Comparison of ENCODE assay signal across 15 cellular contexts in genomic region chr13:77306458-77306857, GRCh38. TPM values are rescaled to one million over a fixed set of nuclear protein-coding genes. Genes with fewer than 3 reads are reported as not detected.
DNase-seq lines count a peak whose midpoint lies in the region; ATAC-seq, FAIRE-seq and TF ChIP-seq lines count a peak whose summit lies in the region.
"Had no signal": no experiment of that assay in that cellular context is flagged by ENCODE, and none has a peak within 500 bp of the region (broad histone marks: within the 10 kb centered on the region; RNA-seq: fewer than 3 reads in every experiment).

No MANE protein-coding gene starts in this region.

- H3K27ac ChIP-seq in BLaER1 treated with 17β-estradiol and CSF1 and Interleukin-3, amounts not matched to agents 10 nM and 100 nM = peak overlapping the region in 3 of 11 experiments; percentile 19 to 73 (median 28); a peak in 3 of 22 replicates
- H3K27ac ChIP-seq in HUES48 (ENCODE audit: low read depth, low read length) = peak overlapping the region; percentile 9
- H3K27ac ChIP-seq in GM12878 (ENCODE audit: control insufficient read depth, insufficient read depth) = peak overlapping the region; percentile 2; the same call in 1 of the 2 replicates
- no peak overlapping the region for H3K27ac ChIP-seq in pancreas
- H3K27ac ChIP-seq: neutrophil, SJSA1 had no signal

- peaks cover 0 to 35% (median 6%) of the 10 kb centered on the region in 11 experiments; a peak in 9 of 22 replicates for H3K9me3 ChIP-seq in BLaER1 treated with 17β-estradiol and CSF1 and Interleukin-3, amounts not matched to agents 10 nM and 100 nM (replicated peaks in 1 of 11)
- no peaks in the 10 kb centered on the region for H3K9me3 ChIP-seq in HUES48 (ENCODE audit: control insufficient read depth, insufficient read depth, low read length)
- peaks cover 4% of the 10 kb centered on the region for H3K9me3 ChIP-seq in GM12878 (replicated peaks; ENCODE audit: control insufficient read depth, insufficient read depth, low read length)
- H3K9me3 ChIP-seq in pancreas = no peaks in the 10 kb centered on the region
- H3K9me3 ChIP-seq: esophagus squamous epithelium, neutrophil, SJSA1, tibial nerve had no signal

- peaks cover 0 to 28% (median 18%) of the 10 kb centered on the region in 11 experiments; a peak in 8 of 22 replicates for H3K36me3 ChIP-seq in BLaER1 treated with 17β-estradiol and CSF1 and Interleukin-3, amounts not matched to agents 10 nM and 100 nM
- H3K36me3 ChIP-seq in HUES48 (ENCODE audit: control insufficient read depth, insufficient read depth, low read length) (no peaks in the 10 kb centered on the region), GM12878 (ENCODE audit: control insufficient read depth in 2 of 2, insufficient read depth in 2 of 2, low read length in 1 of 2) (no peaks in the 10 kb centered on the region; a peak in 1 of 4 replicates), pancreas (no peaks in the 10 kb centered on the region)
- H3K36me3 ChIP-seq: esophagus squamous epithelium, neutrophil, SJSA1, tibial nerve had no signal

- no peak for TF ChIP-seq EP300 in GM12878 (IDR thresholded peaks at IDR 0.05; ENCODE audit: borderline replicate concordance in 1 of 2, control insufficient read depth in 1 of 2, low read depth in 2 of 2, low read length in 2 of 2)

- no peak overlapping the region for H3K9ac ChIP-seq in BLaER1 treated with 17β-estradiol and CSF1 and Interleukin-3, amounts not matched to agents 10 nM and 100 nM
- H3K9ac ChIP-seq in HUES48 (ENCODE audit: low read depth, low read length) (no peak overlapping the region), GM12878 (ENCODE audit: control insufficient read depth, insufficient read depth, low read length) (no peak overlapping the region)

- FAIRE-seq in GM12878 (lab: Jason Lieb, UNC) = no peak
- FAIRE-seq in pancreas (lab: Jason Lieb, UNC) = no peak

- H3K79me2 ChIP-seq in GM12878 (ENCODE audit: control insufficient read depth, insufficient read depth, low read length) = peaks cover 100% of the 10 kb centered on the region

- no peaks in the 10 kb centered on the region for H3K27me3 ChIP-seq in BLaER1 treated with 17β-estradiol and CSF1 and Interleukin-3, amounts not matched to agents 10 nM and 100 nM
- H3K27me3 ChIP-seq in HUES48 (ENCODE audit: control insufficient read depth, insufficient read depth, low read length) (no peaks in the 10 kb centered on the region), GM12878 (replicated peaks in 1 of 2; ENCODE audit: control insufficient read depth in 2 of 2, insufficient read depth in 2 of 2, low read length in 1 of 2) (no peaks in the 10 kb centered on the region), pancreas (no peaks in the 10 kb centered on the region)
- H3K27me3 ChIP-seq: esophagus squamous epithelium, neutrophil, SJSA1, tibial nerve had no signal

- TF ChIP-seq RAD21 in GM12878 (IDR thresholded peaks at IDR 0.05; ENCODE audit: insufficient read depth, low read depth, low read length) = no peak

- ATAC-seq in GM12878 = peak; percentile 38
- peak; percentile 45 to 74 (median 58) for ATAC-seq in pancreas
- ATAC-seq in GM21786 (IDR thresholded peaks at IDR 0.05; ENCODE audit: unreplicated experiment) = no peak

- DNase-seq in GM12878 (ENCODE audit: low read depth, low spot score) (no peak), pancreas (no peak), NCI-H345 treated with DMSO at 0.1 percent for 48 hours (lab: John Stamatoyannopoulos, UW; ENCODE audit: unreplicated experiment) (no peak), dedifferentiated amniotic fluid mesenchymal stem cell (ENCODE audit: extremely low spot score) (no peak)
- no peak for DNase-seq in activated naive CD4-positive, alpha-beta T cell treated with anti-CD3 and anti-CD28 coated beads, Interleukin-2, amount 50 U/mL, for 16 hours
- DNase-seq: activated CD8-positive, alpha-beta memory T cell treated with anti-CD3 and anti-CD28 coated beads, Interleukin-2, amount 50 U/mL, for 48 hours; esophagus squamous epithelium; KG1; NCI-H2029 had no signal

- H2AFZ ChIP-seq in GM12878 (ENCODE audit: control insufficient read depth, low read depth, low read length) = no peak overlapping the region

- RAD21 ChIA-PET in GM12878 (lab: Charles Lee; ENCODE audit: unreplicated experiment) = interaction anchor here (0.6 to 3.4 kb wide), 5 partner anchors 14 to 171 kb away, joined by 3 to 28 read pairs (median 3); no protein-coding TSS in a partner anchor

- no peak for TF ChIP-seq POLR2A in GM12878 (IDR thresholded peaks at IDR 0.05; ENCODE audit: low read depth, low read length)

- H3K4me3 ChIP-seq in BLaER1 treated with 17β-estradiol and CSF1 and Interleukin-3, amounts not matched to agents 10 nM and 100 nM = no peak overlapping the region
- H3K4me3 ChIP-seq in HUES48 (ENCODE audit: low read depth, low read length) = no peak overlapping the region
- no peak overlapping the region for H3K4me3 ChIP-seq in GM12878
- H3K4me3 ChIP-seq in pancreas = no peak overlapping the region
- H3K4me3 ChIP-seq: esophagus squamous epithelium, SJSA1, tibial nerve had no signal

- peaks cover 6 to 78% (median 23%) of the 10 kb centered on the region in 10 experiments; a peak in 18 of 20 replicates for H3K4me1 ChIP-seq in BLaER1 treated with 17β-estradiol and CSF1 and Interleukin-3, amounts not matched to agents 10 nM and 100 nM
- peaks cover 74% of the 10 kb centered on the region for H3K4me1 ChIP-seq in HUES48 (ENCODE audit: control insufficient read depth, insufficient read depth, low read length)
- H3K4me1 ChIP-seq in GM12878 (ENCODE audit: control insufficient read depth, insufficient read depth, low read length) = peaks cover 22% of the 10 kb centered on the region
- H3K4me1 ChIP-seq in pancreas = peaks cover 16 to 43% (median 23%) of the 10 kb centered on the region in 3 donors

- peak overlapping the region in 8 of 11 experiments; percentile 4 to 70 (median 35); a peak in 10 of 22 replicates for H3K4me2 ChIP-seq in BLaER1 treated with 17β-estradiol and CSF1 and Interleukin-3, amounts not matched to agents 10 nM and 100 nM
- H3K4me2 ChIP-seq in GM12878 (ENCODE audit: control insufficient read depth, insufficient read depth) = no peak overlapping the region

- BruUV-seq in GM12878 (replicated peaks; lab: Mats Ljungman, UMichigan) = no TSS peak

- POLR2A ChIA-PET in GM12878 (lab: Charles Lee) = interaction anchor here (0.5 to 2.1 kb wide), 8 partner anchors 9 to 167 kb away, joined by 3 to 9 read pairs (median 4); no protein-coding TSS in a partner anchor

- peaks cover 29 to 98% (median 75%) of the 10 kb centered on the region in 11 experiments; a peak in 19 of 22 replicates for H4K20me1 ChIP-seq in BLaER1 treated with 17β-estradiol and CSF1 and Interleukin-3, amounts not matched to agents 10 nM and 100 nM
- no peaks in the 10 kb centered on the region for H4K20me1 ChIP-seq in GM12878 (ENCODE audit: control insufficient read depth, insufficient read depth)

- CTCF ChIA-PET in GM12878 (lab: Yijun Ruan, JAX) = interaction anchor here (0.6 to 2.4 kb wide), 6 partner anchors 10 to 123 kb away, joined by 3 to 14 read pairs (median 4); no protein-coding TSS in a partner anchor

- intact Hi-C loops in GM12878 (cut with micrococcal nuclease; ENCODE audit: unreplicated experiment) = no loop called here
- intact Hi-C loops in pancreas (cut with DNase I) = no loop called here

- in situ Hi-C loops in GM12878 (cut with MboI) = no loop called here

- SMC1A ChIA-PET in GM12878 (lab: Charles Lee; ENCODE audit: uncharacterized antibody, unreplicated experiment) = interaction anchor here (0.7 to 8.9 kb wide), 12 partner anchors 9 to 172 kb away, joined by 3 to 53 read pairs (median 4); no protein-coding TSS in a partner anchor

- TF ChIP-seq CTCF in GM12878 (IDR thresholded peaks at IDR 0.05 in 2 of 3, conservative IDR thresholded peaks at IDR 0.05 in 1 of 3; ENCODE audit: control insufficient read depth in 2 of 3, extremely low read depth in 1 of 3, insufficient read depth in 1 of 3, low read depth in 3 of 3, low read length in 3 of 3) = no peak
- no peak for TF ChIP-seq CTCF in pancreas (IDR thresholded peaks at IDR 0.05)

TF ChIP-seq in GM12878, 131 proteins besides CTCF, POLR2A, EP300 and RAD21 (continues in another document):
- no peak for TF ChIP-seq MTA3 (IDR thresholded peaks at IDR 0.05; ENCODE audit: borderline replicate concordance, low read length)
- no peak for TF ChIP-seq TARDBP (IDR thresholded peaks at IDR 0.05; ENCODE audit: borderline replicate concordance)
- no peak for TF ChIP-seq KLF5 (IDR thresholded peaks at IDR 0.05; ENCODE audit: partially characterized antibody)
- TF ChIP-seq HDAC6 (IDR thresholded peaks at IDR 0.05; ENCODE audit: unreplicated experiment) = no peak
- TF ChIP-seq MXI1 (IDR thresholded peaks at IDR 0.05; ENCODE audit: low read depth, low read length) = no peak
- TF ChIP-seq CREM (IDR thresholded peaks at IDR 0.05; ENCODE audit: low read depth) = no peak
- TF ChIP-seq POU2F2 (IDR thresholded peaks at IDR 0.05; ENCODE audit: borderline replicate concordance, low read depth, low read length) = no peak
- no peak for TF ChIP-seq FOS (IDR thresholded peaks at IDR 0.05; ENCODE audit: borderline replicate concordance, extremely low read depth, insufficient read length)
- no peak for TF ChIP-seq SIN3A (IDR thresholded peaks at IDR 0.05; ENCODE audit: low read depth, low read length)
- TF ChIP-seq BHLHE40 (IDR thresholded peaks at IDR 0.05; ENCODE audit: borderline replicate concordance in 1 of 2, low read depth in 2 of 2, low read length in 1 of 2) = no peak
- TF ChIP-seq CREB1 (IDR thresholded peaks at IDR 0.05; ENCODE audit: low read depth) = no peak
- TF ChIP-seq BCL11A (IDR thresholded peaks at IDR 0.05; ENCODE audit: low read depth, low read length) = no peak

RNA-seq across cellular contexts. Expression of gene MYCBP2, which starts 20.4 kb away (rescaled TPM):
- 652 and 698 TPM in 2 replicates for total RNA-seq in GM12878 (2013; cell fraction: nucleolus; rRNA removed)
- total RNA-seq in GM12878 (2014; rRNA removed) (126 and 135 TPM in 2 replicates), GM12878 (2014; rRNA removed; fragmentation: Illumina TruSeq; extraction: Trizol) (123 and 135 TPM in 2 replicates), GM12878 (2021) (151 and 152 TPM in 2 replicates), pancreas (10 to 100 TPM; 38.3 to 49.1 (median 46.8) TPM)
- 54.4 TPM for polyA plus RNA-seq in GM12878 (2011; ENCODE audit: low read depth)
- polyA plus RNA-seq in GM12878 (2011; rRNA removed) (119 and 157 TPM in 2 replicates), GM12878 (2014; fragmentation: Illumina TruSeq; extraction: Trizol) (126 and 149 TPM in 2 replicates), GM12878 (2014; fragmentation: Nextera tagmentation; extraction: Ambion mirVana) (10 to 100 TPM; 51.9 to 56.6 TPM), GM12878 (2014; rRNA removed) (77.0 and 82.4 TPM in 2 replicates), GM12878 (2016; fragmentation: Nextera tagmentation; extraction: Ambion mirVana) (10 to 100 TPM; 56.8 to 62.4 TPM), pancreas (10 to 100 TPM; 17.6 to 24.8 TPM)
- polyA plus RNA-seq in GM12878 (2011; cell fraction: cytosol; rRNA removed) = 92.2 and 110 TPM in 2 replicates
- 164 and 187 TPM in 2 replicates for polyA plus RNA-seq in GM12878 (2011; cell fraction: nucleus; rRNA removed)
- 75.0 and 78.0 TPM in 2 replicates for polyA plus RNA-seq in GM12878 (2012)
- polyA minus RNA-seq in GM12878 (2011; rRNA and poly(A)+ RNA removed) = 271 and 396 TPM in 2 replicates
- 106 and 154 TPM in 2 replicates for polyA minus RNA-seq in GM12878 (2011; cell fraction: cytosol; rRNA and poly(A)+ RNA removed)
- 339 and 523 TPM in 2 replicates for polyA minus RNA-seq in GM12878 (2011; cell fraction: nucleus; rRNA and poly(A)+ RNA removed)

Comparison
In these comparisons a context has a peak if more than half of its experiments do, and no peak if none do; other contexts are left out.
1. H3K27ac ChIP-seq: peak in HUES48 (single experiment) and GM12878 (single experiment); none in pancreas (0 of 4).